Comparison of ENCODE assay signal across 21 cellular contexts in the genomic region with DNA sequence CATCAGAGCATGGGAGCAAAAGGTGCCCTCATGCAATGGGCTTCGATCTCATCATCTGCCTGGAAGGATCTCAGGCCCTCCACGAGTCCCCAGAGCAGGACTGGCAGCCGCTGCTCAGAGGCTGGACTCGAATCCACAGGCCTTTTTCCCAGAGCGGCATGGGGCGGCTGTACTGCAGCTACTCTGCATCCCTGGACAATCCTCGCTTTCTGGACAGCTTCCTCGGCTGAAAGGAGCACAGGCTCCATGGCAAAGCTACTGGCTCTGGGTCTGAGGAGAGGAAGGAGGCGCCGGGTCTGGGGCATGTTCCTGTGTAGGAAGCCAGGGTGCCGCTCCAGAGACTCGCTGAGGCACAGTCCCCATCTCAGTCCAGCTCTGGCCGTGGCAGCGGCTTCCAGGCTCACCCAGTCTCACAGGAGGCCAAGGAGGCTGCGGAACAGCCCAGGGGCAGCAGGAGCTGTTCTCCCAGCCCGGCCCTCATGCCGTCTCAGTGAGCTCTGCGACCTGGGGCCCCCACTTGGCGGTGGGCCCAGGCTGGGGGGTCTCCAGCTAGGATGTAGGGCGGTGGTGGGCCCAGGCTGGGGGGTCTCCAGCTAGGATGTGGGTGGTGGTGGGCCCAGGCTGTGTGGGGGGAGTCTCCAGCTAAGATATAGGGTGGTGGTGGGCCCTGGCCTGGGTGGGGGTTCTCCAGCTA. TPM values are rescaled to one million over a fixed set of nuclear protein-coding genes. Genes with fewer than 3 reads are reported as not detected.
A peak's percentile ranks its signal among the peaks of the same experiment; 100 is the strongest.
DNase-seq lines count a peak whose midpoint lies in the region; ATAC-seq and TF ChIP-seq lines count a peak whose summit lies in the region.
"Had no signal": no experiment of that assay in that cellular context is flagged by ENCODE, and none has a peak within 500 bp of the region (broad histone marks: within the 10 kb centered on the region; RNA-seq: fewer than 3 reads in every experiment).

No MANE protein-coding gene starts in this region.

- H3K27me3 ChIP-seq in right lobe of liver: no peaks in the 10 kb centered on the region
- H3K27me3 ChIP-seq: ovary had no signal

- no peaks in the 10 kb centered on the region for H3K9me3 ChIP-seq in right lobe of liver
- H3K9me3 ChIP-seq: ovary, suprapubic skin had no signal

- H3K36me3 ChIP-seq in right lobe of liver: peaks cover 0 to 5% (median under 1%) of the 10 kb centered on the region in 4 donors
- H3K36me3 ChIP-seq: ovary, suprapubic skin had no signal

- no peak overlapping the region for H3K4me3 Mint-ChIP-seq in stimulated activated memory B cell treated with anti-CD40 and anti-IgM and Interleukin-4, amounts not matched to agents 10 μg/mL and 1 μg/mL and 100 μg/mL, for 72 hours
- H3K4me3 Mint-ChIP-seq: activated CD4-positive, alpha-beta T cell treated with anti-CD3 and anti-CD28 coated beads for 36 hours; activated naive CD4-positive, alpha-beta T cell treated with anti-CD3 and anti-CD28 coated beads, Interleukin-2, amount 50 U/mL, for 24 hours; CD8-positive, alpha-beta T cell; central memory CD8-positive, alpha-beta T cell had no signal

- 87% methylated on average over 6 of the region's 20 CpGs for WGBS in right lobe of liver (ENCODE audit: insufficient coverage, low coverage, low lambda C conversion rate, missing lambda C conversion rate)

- H3K27ac Mint-ChIP-seq in stimulated activated memory B cell treated with anti-CD40 and anti-IgM and Interleukin-4, amounts not matched to agents 10 μg/mL and 1 μg/mL and 100 μg/mL, for 72 hours: no peak overlapping the region
- H3K27ac Mint-ChIP-seq: activated CD4-positive, alpha-beta T cell treated with anti-CD3 and anti-CD28 coated beads for 36 hours; activated naive CD4-positive, alpha-beta T cell treated with anti-CD3 and anti-CD28 coated beads, Interleukin-2, amount 50 U/mL, for 24 hours; CD8-positive, alpha-beta T cell had no signal

- H3K27ac ChIP-seq in VCaP (peak overlapping the region; percentile 100), right lobe of liver (peak overlapping the region in 2 of 3 donors; percentile 97 to 98)
- H3K27ac ChIP-seq: 22Rv1, KMS-11, ovary, suprapubic skin had no signal

- no peak overlapping the region for H3K4me3 ChIP-seq in right lobe of liver
- H3K4me3 ChIP-seq: ovary, suprapubic skin had no signal

- no peaks in the 10 kb centered on the region for H3K9me3 Mint-ChIP-seq in stimulated activated memory B cell treated with anti-CD40 and anti-IgM and Interleukin-4, amounts not matched to agents 10 μg/mL and 1 μg/mL and 100 μg/mL, for 72 hours
- H3K9me3 Mint-ChIP-seq: activated naive CD4-positive, alpha-beta T cell treated with anti-CD3 and anti-CD28 coated beads, Interleukin-2, amount 50 U/mL, for 24 hours; CD8-positive, alpha-beta T cell; central memory CD8-positive, alpha-beta T cell had no signal

- ATAC-seq in right lobe of liver: no peak
- peak; percentile 22 for ATAC-seq in stimulated activated memory B cell treated with anti-CD40 and anti-IgM and Interleukin-4, amounts not matched to agents 10 μg/mL and 1 μg/mL and 100 μg/mL, for 72 hours
- ATAC-seq: activated CD4-positive, alpha-beta T cell treated with anti-CD3 and anti-CD28 coated beads for 36 hours; CD8-positive, alpha-beta T cell; HCT116 had no signal

- H3K4me1 Mint-ChIP-seq in stimulated activated memory B cell treated with anti-CD40 and anti-IgM and Interleukin-4, amounts not matched to agents 10 μg/mL and 1 μg/mL and 100 μg/mL, for 72 hours: peaks cover 18% of the 10 kb centered on the region

- H3K27me3 Mint-ChIP-seq in stimulated activated memory B cell treated with anti-CD40 and anti-IgM and Interleukin-4, amounts not matched to agents 10 μg/mL and 1 μg/mL and 100 μg/mL, for 72 hours: peaks cover 37% of the 10 kb centered on the region
- H3K27me3 Mint-ChIP-seq: central memory CD8-positive, alpha-beta T cell had no signal

- intact Hi-C loops in right lobe of liver (cut with DNase I): no loop called here

- peaks cover 0 to 55% (median 20%) of the 10 kb centered on the region in 4 donors for H3K4me1 ChIP-seq in right lobe of liver

- no peak for TF ChIP-seq POLR2A in right lobe of liver (IDR thresholded peaks at IDR 0.05)

- no peak for TF ChIP-seq CTCF in VCaP (conservative IDR thresholded peaks at IDR 0.05)
- TF ChIP-seq CTCF in right lobe of liver (IDR thresholded peaks at IDR 0.05): no peak

- no peaks in the 10 kb centered on the region for H3K36me3 Mint-ChIP-seq in stimulated activated memory B cell treated with anti-CD40 and anti-IgM and Interleukin-4, amounts not matched to agents 10 μg/mL and 1 μg/mL and 100 μg/mL, for 72 hours
- H3K36me3 Mint-ChIP-seq: CD8-positive, alpha-beta T cell had no signal

- DNase-seq in activated CD8-positive, alpha-beta memory T cell treated with anti-CD3 and anti-CD28 coated beads for 24 hours: peak; percentile 55
- DNase-seq in activated CD8-positive, alpha-beta memory T cell treated with anti-CD3 and anti-CD28 coated beads, Interleukin-2, amount 50 U/mL, for 4 hours: no peak
- DNase-seq in right lobe of liver (peak in 2 of 3 donors; percentile 46 to 55), RKO (ENCODE audit: low spot score) (no peak), NCI-H226 (no peak), SW 1271 (lab: John Stamatoyannopoulos, UW) (no peak)
- DNase-seq: activated CD4-positive, alpha-beta T cell treated with anti-CD3 and anti-CD28 coated beads for 36 hours; CD8-positive, alpha-beta T cell; MV-4-11; NCI-H2171 treated with DMSO at 0.1 percent for 48 hours; NCI-H69; Right ventricle myocardium superior had no signal

RNA-seq across cellular contexts. Expression of a gene that starts 2.7 kb away (rescaled TPM):
- 100 to 1,000 TPM in 3 of 6 experiments, 10 to 100 TPM in 3; 41.9 to 138 (median 99.9) TPM for total RNA-seq in right lobe of liver

Comparison
In these comparisons a context has a peak if more than half of its experiments do, and no peak if none do; other contexts are left out.
1. DNase-seq: peak in activated CD8-positive, alpha-beta memory T cell treated with anti-CD3 and anti-CD28 coated beads for 24 hours (single experiment) and right lobe of liver (2 of 3); none in activated CD8-positive, alpha-beta memory T cell treated with anti-CD3 and anti-CD28 coated beads, Interleukin-2, amount 50 U/mL, for 4 hours (single experiment), RKO (single experiment), NCI-H226 (single experiment) and SW 1271 (0 of 2).